In genomic region chr9:125902865-125903512, GRCh38 we compare ENCODE assay signal across 19 cellular contexts.
"Had no signal": no experiment of that assay in that cellular context is flagged by ENCODE, and none has a peak within 500 bp of the region (broad histone marks: within the 10 kb centered on the region; RNA-seq: fewer than 3 reads in every experiment).

No MANE protein-coding gene starts in this region.

- H3K36me3 ChIP-seq: pancreas, stomach, upper lobe of left lung had no signal

- H3K4me3 ChIP-seq: body of pancreas, pancreas, stomach, testis, upper lobe of left lung had no signal

- H3K27me3 ChIP-seq: body of pancreas, pancreas, stomach, testis, upper lobe of left lung had no signal

- H3K9me3 ChIP-seq: body of pancreas, pancreas, stomach, testis, upper lobe of left lung had no signal

- H3K27ac ChIP-seq: body of pancreas, pancreas, stomach, testis, upper lobe of left lung had no signal

- FAIRE-seq: colon, endometrium had no signal

- DNase-seq: activated CD4-positive, alpha-beta memory T cell treated with anti-CD3 and anti-CD28 coated beads, Interleukin-2, amount 10 ng/mL, durations not matched to agents 7 days and 5 days; activated CD4-positive, alpha-beta T cell treated with anti-CD3 and anti-CD28 coated beads for 4 hours; activated gamma-delta T cell; activated naive CD8-positive, alpha-beta T cell treated with anti-CD3 and anti-CD28 coated beads for 36 hours; activated T-cell treated with anti-CD3 and anti-CD28 coated beads, Interleukin-2, amount 50 U/mL, for 48 hours; amygdala; body of pancreas; caudate nucleus; islet precursor cell; pancreas; stimulated activated CD4-positive, alpha-beta T cell treated with anti-CD3 and anti-CD28 coated beads, Interleukin-12 subunit alpha, Interleukin-12 subunit beta, amount 100 ng/mL, for 4 hours; stimulated activated CD4-positive, alpha-beta T cell treated with anti-CD3 and anti-CD28 coated beads, Interleukin-2, amount 100 ng/mL, for 24 hours; stomach; testis; upper lobe of left lung had no signal

- H3K4me1 ChIP-seq: body of pancreas, testis had no signal

- ATAC-seq: body of pancreas, left lobe of liver, pancreas, WTC11 had no signal
